Comparison of ENCODE assay signal across 8 cellular contexts in the genomic region with DNA sequence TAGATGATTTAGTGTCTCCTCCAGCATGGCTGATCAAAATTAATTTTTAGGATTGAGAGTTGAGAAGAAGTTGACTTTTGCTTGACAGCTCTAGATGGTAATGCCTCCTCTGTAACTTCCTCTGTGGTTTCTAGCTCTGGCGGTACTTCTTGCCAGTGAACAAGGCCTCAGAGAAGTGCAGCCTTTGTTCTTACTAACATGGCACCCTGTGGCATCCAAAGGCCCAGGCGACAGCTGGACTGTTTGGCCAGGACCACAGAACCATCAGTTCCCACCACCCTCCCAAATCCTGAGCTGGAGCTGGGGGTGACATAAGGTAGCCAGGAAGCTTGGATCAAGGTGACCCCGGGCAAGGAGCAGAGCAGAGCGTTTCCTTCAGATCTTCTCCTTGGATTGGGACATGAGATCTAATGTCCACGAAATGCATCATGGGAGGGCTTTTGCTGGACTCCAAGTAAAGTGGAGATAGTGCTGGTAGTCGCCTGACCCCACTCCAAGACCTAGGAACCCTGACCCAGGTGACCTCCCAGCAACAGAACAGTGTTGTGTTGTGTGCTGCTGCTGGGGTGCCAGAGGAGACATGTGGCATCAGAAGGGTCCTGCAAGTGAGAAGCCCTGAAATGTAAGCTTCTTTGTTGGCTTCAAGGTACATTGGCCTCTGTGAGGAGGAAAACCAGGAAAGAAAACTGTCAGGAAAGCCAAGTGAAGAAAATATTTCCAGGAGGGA. TPM values are rescaled to one million over a fixed set of nuclear protein-coding genes. Genes with fewer than 3 reads are reported as not detected.
DNase-seq lines count a peak whose midpoint lies in the region; ATAC-seq lines count a peak whose summit lies in the region.

No MANE protein-coding gene starts in this region.

- peak; percentile 46 for DNase-seq in UCSD-AML1 (lab: John Stamatoyannopoulos, UW; ENCODE audit: unreplicated experiment)
- peak; percentile 32 for DNase-seq in pons (ENCODE audit: low spot score)
- no peak for DNase-seq in NCI-H2171 (lab: John Stamatoyannopoulos, UW)
- no peak for DNase-seq in A172 (ENCODE audit: low spot score)
- DNase-seq in glomerular visceral epithelial cell (ENCODE audit: extremely low spot score) = no peak

- ATAC-seq in GM18868 (IDR thresholded peaks at IDR 0.05; ENCODE audit: unreplicated experiment) = peak; percentile 39
- peak; percentile 47 for ATAC-seq in HG02885 (IDR thresholded peaks at IDR 0.05; ENCODE audit: poor library complexity, unreplicated experiment)
- no peak for ATAC-seq in esophagus mucosa

RNA-seq across cellular contexts. Expression of gene APBB1IP, which starts 41.8 kb away (rescaled TPM):
- total RNA-seq in esophagus mucosa = 1.4 TPM
- not detected in 2 replicates for total RNA-seq in A172 (2014; rRNA removed; shearing (Covaris generic))

Comparison
In these comparisons a context has a peak if more than half of its experiments do, and no peak if none do; other contexts are left out.
1. DNase-seq: peak in UCSD-AML1 (single experiment) and pons (single experiment); none in NCI-H2171 (single experiment), A172 (single experiment) and glomerular visceral epithelial cell (single experiment).